ENCODE assay signal across 7 cellular contexts in genomic region chr10:110311357-110311949, GRCh38. TPM values are rescaled to one million over a fixed set of nuclear protein-coding genes. Genes with fewer than 3 reads are reported as not detected.
DNase-seq lines count a peak whose midpoint lies in the region; ATAC-seq and TF ChIP-seq lines count a peak whose summit lies in the region.

No MANE protein-coding gene starts in this region.

- H2AFZ ChIP-seq in DND-41 (ENCODE audit: low read depth, low read length) (no peak overlapping the region), HCT116 (ENCODE audit: low read depth, low read length, poor library complexity, severe bottlenecking) (peak overlapping the region; percentile 99)

- H3K9me3 ChIP-seq in DND-41 (ENCODE audit: insufficient read depth, low read length, severe bottlenecking) (no peaks in the 10 kb centered on the region), HCT116 (ENCODE audit: control insufficient read depth in 1 of 2, insufficient read depth in 1 of 2, low read depth in 1 of 2, low read length in 2 of 2) (no peaks in the 10 kb centered on the region), psoas muscle (no peaks in the 10 kb centered on the region)

- BruUV-seq in HCT116 (replicated peaks; lab: Mats Ljungman, UMichigan): no TSS peak

- peak; percentile 74 for ATAC-seq in DND-41 (ENCODE audit: insufficient read depth, low read depth)
- peak; percentile 90 for ATAC-seq in HCT116
- ATAC-seq in psoas muscle: peak; percentile 51 to 84 (median 68)
- ATAC-seq in HG02678 (IDR thresholded peaks at IDR 0.05; ENCODE audit: unreplicated experiment): no peak

- H3K4me3 ChIP-seq in DND-41 (ENCODE audit: low read depth in 1 of 2, low read length in 2 of 2) (no peak overlapping the region), HCT116 (replicated peaks in 1 of 2; ENCODE audit: low read depth in 1 of 2, low read length in 2 of 2) (no peak overlapping the region), psoas muscle (no peak overlapping the region)

- H3K9ac ChIP-seq in DND-41 (ENCODE audit: low read depth, low read length) (no peak overlapping the region), HCT116 (ENCODE audit: low read length) (no peak overlapping the region)

- no peaks in the 10 kb centered on the region for H3K79me2 ChIP-seq in DND-41 (ENCODE audit: insufficient read depth, low read length)
- H3K79me2 ChIP-seq in HCT116 (ENCODE audit: insufficient read depth, low read length): no peaks in the 10 kb centered on the region

- no peak overlapping the region for H3K4me2 ChIP-seq in DND-41 (ENCODE audit: insufficient read depth, low read length)
- peak overlapping the region; percentile 48 for H3K4me2 ChIP-seq in HCT116 (ENCODE audit: low read length)

- DNase-seq in DND-41: peak; percentile 40
- DNase-seq in HCT116 (ENCODE audit: low read depth, low spot score): peak; percentile 80
- peak; percentile 78 for DNase-seq in NCI-H460 (ENCODE audit: extremely low read depth, low read depth)
- DNase-seq in activated T-cell treated with anti-CD3 and anti-CD28 coated beads, Interleukin-2, amount 50 U/mL, for 1 hour: peak; percentile 27
- DNase-seq in germinal center (ENCODE audit: low spot score): peak; percentile 31
- no peak for DNase-seq in psoas muscle

- TF ChIP-seq POLR2A in HCT116 (IDR thresholded peaks at IDR 0.05; ENCODE audit: borderline replicate concordance, extremely low read depth, insufficient read depth, insufficient read length): no peak

- H3K27ac ChIP-seq in DND-41 (ENCODE audit: low read length) (no peak overlapping the region), HCT116 (ENCODE audit: low read depth, low read length) (no peak overlapping the region), psoas muscle (no peak overlapping the region)

- intact Hi-C loops in HCT116 (cut with micrococcal nuclease): loop anchor here (1.0 to 5.0 kb wide), 7 partner anchors 41 to 581 kb away; no protein-coding TSS in a partner anchor
- intact Hi-C loops in psoas muscle (cut with DNase I): loop anchor here in 1 of 2 donors (2.0 to 5.0 kb wide), 2 partner anchors 186 to 235 kb away; partner anchors contain the start of gene DUSP5

- H3K4me1 ChIP-seq in DND-41 (ENCODE audit: insufficient read depth, low read length): no peaks in the 10 kb centered on the region
- peaks cover 2 to 20% of the 10 kb centered on the region in 2 experiments; a peak in 2 of 4 replicates for H3K4me1 ChIP-seq in HCT116 (ENCODE audit: control insufficient read depth in 1 of 2, insufficient read depth in 2 of 2, low read length in 2 of 2)
- peaks cover under 1% of the 10 kb centered on the region for H3K4me1 ChIP-seq in psoas muscle

- WGBS in psoas muscle, 3 donors: 0 to 9% (median 5%) methylated on average over 3 of the region's 3 CpGs

- CTCF ChIA-PET in HCT116 (lab: Charles Lee): interaction anchor here (0.8 kb wide), 1 partner anchor 289 kb away, joined by 3 read pairs; no protein-coding TSS in a partner anchor

- POLR2A ChIA-PET in HCT116 (lab: Charles Lee): interaction anchor here (1.0 to 2.0 kb wide), 3 partner anchors 96 to 203 kb away, joined by 3 to 6 read pairs (median 3); no protein-coding TSS in a partner anchor

- RAD21 ChIA-PET in HCT116 (lab: Charles Lee; ENCODE audit: low non-redundant PET in 1 of 2, low total read pairs in 2 of 2, uncharacterized antibody in 2 of 2, unreplicated experiment in 2 of 2): interaction anchor here in 1 of 2 experiments (2.0 kb wide), 1 partner anchor 235 kb away, joined by 5 read pairs; no protein-coding TSS in a partner anchor

- H3K27me3 ChIP-seq in DND-41 (ENCODE audit: insufficient read depth, low read length, poor library complexity) (peaks cover 4% of the 10 kb centered on the region), HCT116 (ENCODE audit: insufficient read depth, low read length) (no peaks in the 10 kb centered on the region), psoas muscle (ENCODE audit: insufficient read depth in 3 of 3, low read length in 2 of 3) (no peaks in the 10 kb centered on the region)

- peak; percentile 73 for TF ChIP-seq CTCF in DND-41 (IDR thresholded peaks at IDR 0.05; ENCODE audit: borderline replicate concordance, extremely low read depth, low read length, poor library complexity, severe bottlenecking)
- TF ChIP-seq CTCF in HCT116 (IDR thresholded peaks at IDR 0.05 in 2 of 3, conservative IDR thresholded peaks at IDR 0.05 in 1 of 3; ENCODE audit: borderline replicate concordance in 1 of 3, insufficient read depth in 1 of 3, low read depth in 2 of 3, low read length in 2 of 3): peak; percentile 73 to 96 (median 90)
- TF ChIP-seq CTCF in psoas muscle (IDR thresholded peaks at IDR 0.05): peak; percentile 62

- H4K20me1 ChIP-seq in DND-41 (ENCODE audit: insufficient read depth, low read length) (no peaks in the 10 kb centered on the region), HCT116 (ENCODE audit: insufficient read depth) (no peaks in the 10 kb centered on the region)

- H3K9me2 ChIP-seq in HCT116 (ENCODE audit: insufficient read depth): no peaks in the 10 kb centered on the region

- TF ChIP-seq RAD21 in HCT116 (IDR thresholded peaks at IDR 0.05; ENCODE audit: low read depth): peak; percentile 99

- no peaks in the 10 kb centered on the region for H3K36me3 ChIP-seq in DND-41 (ENCODE audit: insufficient read depth, low read length)
- no peaks in the 10 kb centered on the region for H3K36me3 ChIP-seq in HCT116 (ENCODE audit: control insufficient read depth in 1 of 2, insufficient read depth in 2 of 2, low read length in 2 of 2)
- no peaks in the 10 kb centered on the region for H3K36me3 ChIP-seq in psoas muscle (ENCODE audit: insufficient read depth in 1 of 2, low read depth in 1 of 2)

TF ChIP-seq in HCT116, 20 proteins besides CTCF, POLR2A, EP300 and RAD21 (continues in another document):
- no peak for TF ChIP-seq SP1 (IDR thresholded peaks at IDR 0.05; ENCODE audit: low read depth)
- TF ChIP-seq CEBPB (IDR thresholded peaks at IDR 0.05; ENCODE audit: low read depth): peak; percentile 31; the same call in 1 of the 2 replicates
- TF ChIP-seq EGR1 (IDR thresholded peaks at IDR 0.05; ENCODE audit: low read depth): peak; percentile 10; the same call in 1 of the 2 replicates
- no peak for TF ChIP-seq SRF (IDR thresholded peaks at IDR 0.05; ENCODE audit: low read depth)
- no peak for TF ChIP-seq ATF3 (IDR thresholded peaks at IDR 0.05)
- no peak for TF ChIP-seq ELF1 (IDR thresholded peaks at IDR 0.05; ENCODE audit: borderline replicate concordance, low read depth)
- TF ChIP-seq YY1 (IDR thresholded peaks at IDR 0.05; ENCODE audit: extremely low read depth, insufficient replicate concordance, low read depth, low read length): peak; percentile 80
- TF ChIP-seq ZNF274 (IDR thresholded peaks at IDR 0.05; ENCODE audit: low read depth, low read length): no peak
- TF ChIP-seq REST (IDR thresholded peaks at IDR 0.05; ENCODE audit: low read depth): no peak
- TF ChIP-seq EZH2 (IDR thresholded peaks at IDR 0.05): no peak
- TF ChIP-seq ZBTB33 (IDR thresholded peaks at IDR 0.05; ENCODE audit: extremely low read depth, insufficient replicate concordance, low read length): no peak
- no peak for TF ChIP-seq TCF7L2 (IDR thresholded peaks at IDR 0.05; ENCODE audit: borderline replicate concordance, extremely low read depth, insufficient read depth, insufficient read length)
- no peak for TF ChIP-seq JUND (IDR thresholded peaks at IDR 0.05)

RNA-seq across cellular contexts. Expression of gene SMNDC1, which starts 6.7 kb away (rescaled TPM):
- total RNA-seq in HCT116 (2021; ENCODE audit: unreplicated experiment) (61.7 TPM), psoas muscle (10 to 100 TPM; 24.4 to 38.0 (median 29.2) TPM)
- 21.9 and 23.6 TPM in 2 replicates for polyA plus RNA-seq in HCT116 (2012)
- 10.7 and 14.4 TPM in 2 replicates for total RNA-seq in NCI-H460 (2014; rRNA removed; shearing (Covaris generic))
- 11.2 and 15.2 TPM in 2 replicates for polyA plus RNA-seq in NCI-H460 (2014; cell fraction: nucleus; rRNA removed)
- 10 to 100 TPM; 16.3 to 21.9 (median 19.3) TPM for polyA plus RNA-seq in psoas muscle

Comparison
In these comparisons a context has a peak if more than half of its experiments do, and no peak if none do; other contexts are left out.
1. DNase-seq: peak in DND-41 (single experiment), HCT116 (single experiment), NCI-H460 (single experiment), activated T-cell treated with anti-CD3 and anti-CD28 coated beads, Interleukin-2, amount 50 U/mL, for 1 hour (single experiment) and germinal center (single experiment); none in psoas muscle (0 of 2).
2. Peak in every context shown above with its lines, with median percentiles within 50 percentile points of each other: CTCF ChIP-seq.